In genomic region chr22:45341503-45341902, GRCh38 we compare ENCODE assay signal across 15 cellular contexts. TPM values are rescaled to one million over a fixed set of nuclear protein-coding genes. Genes with fewer than 3 reads are reported as not detected.
DNase-seq lines count a peak whose midpoint lies in the region; ATAC-seq lines count a peak whose summit lies in the region.
"Had no signal": no experiment of that assay in that cellular context is flagged by ENCODE, and none has a peak within 500 bp of the region (broad histone marks: within the 10 kb centered on the region; RNA-seq: fewer than 3 reads in every experiment).

No MANE protein-coding gene starts in this region.

- H3K4me3 Mint-ChIP-seq in naive thymus-derived CD4-positive, alpha-beta T cell: peak overlapping the region; percentile 53 to 75 (median 62)
- H3K4me3 Mint-ChIP-seq: neural crest cell had no signal

- H3K27me3 ChIP-seq in naive thymus-derived CD4-positive, alpha-beta T cell (ENCODE audit: control insufficient read depth in 2 of 2, insufficient read depth in 2 of 2, low read length in 2 of 2): no peaks in the 10 kb centered on the region

- peaks cover 5 to 66% (median 42%) of the 10 kb centered on the region in 7 donors for H3K4me1 Mint-ChIP-seq in naive thymus-derived CD4-positive, alpha-beta T cell

- H3K36me3 Mint-ChIP-seq in naive thymus-derived CD4-positive, alpha-beta T cell: peaks cover 7 to 34% (median 28%) of the 10 kb centered on the region in 5 donors

- POLR2A ChIA-PET in naive thymus-derived CD4-positive, alpha-beta T cell (lab: Charles Lee): interaction anchor here (0.5 to 2.3 kb wide), 12 partner anchors 10 to 92 kb away, joined by 3 to 13 read pairs (median 3); partner anchors contain the start of genes FAM118A and UPK3A

- H3K9me3 ChIP-seq in naive thymus-derived CD4-positive, alpha-beta T cell (ENCODE audit: control insufficient read depth in 2 of 3, low read length in 3 of 3): no peaks in the 10 kb centered on the region
- H3K9me3 ChIP-seq: SK-N-SH had no signal

- DNase-seq in Right ventricle myocardium inferior (ENCODE audit: missing footprints): no peak
- no peak for DNase-seq in cardiac septum (ENCODE audit: low spot score)
- peak; percentile 33 for DNase-seq in activated naive CD4-positive, alpha-beta T cell treated with Interleukin-2 at 50 U/mL for 16 hours
- DNase-seq in naive thymus-derived CD4-positive, alpha-beta T cell: peak in 8 of 9 donors; percentile 36 to 90 (median 84)
- no peak for DNase-seq in NCI-H187 (lab: John Stamatoyannopoulos, UW)
- no peak for DNase-seq in HuH-7 (ENCODE audit: low spot score)
- DNase-seq in NCI-H2171 (lab: John Stamatoyannopoulos, UW): no peak
- DNase-seq: cortex of kidney, NCI-H1092, SK-N-SH had no signal

- H3K9me3 Mint-ChIP-seq in naive thymus-derived CD4-positive, alpha-beta T cell: no peaks in the 10 kb centered on the region
- H3K9me3 Mint-ChIP-seq: neural crest cell had no signal

- ATAC-seq in Right ventricle myocardium inferior (peak; percentile 72), GM18867 (IDR thresholded peaks at IDR 0.05; ENCODE audit: unreplicated experiment) (no peak)
- ATAC-seq in naive thymus-derived CD4-positive, alpha-beta T cell: peak; percentile 90

- no peaks in the 10 kb centered on the region for H3K27me3 Mint-ChIP-seq in naive thymus-derived CD4-positive, alpha-beta T cell

- intact Hi-C loops in Right ventricle myocardium inferior (cut with DNase I) (no loop called here), cardiac septum (cut with DNase I) (no loop called here)
- intact Hi-C loops in naive thymus-derived CD4-positive, alpha-beta T cell (cut with micrococcal nuclease): loop anchor here (1.0 to 5.0 kb wide), 5 partner anchors 23 to 72 kb away; partner anchors contain the start of genes FAM118A (in 1 of the 2), RIBC2 (in 1 of the 2) and SMC1B (in 1 of the 2)

- H3K4me3 ChIP-seq in naive thymus-derived CD4-positive, alpha-beta T cell (ENCODE audit: low read length): no peak overlapping the region
- H3K4me3 ChIP-seq: smooth muscle cell had no signal

- H3K4me1 ChIP-seq in naive thymus-derived CD4-positive, alpha-beta T cell (ENCODE audit: control insufficient read depth in 2 of 2, insufficient read depth in 2 of 2, low read length in 2 of 2): peaks cover 0 to 24% of the 10 kb centered on the region in 2 donors

- CTCF ChIA-PET in naive thymus-derived CD4-positive, alpha-beta T cell (lab: Charles Lee): interaction anchor here (0.6 to 1.2 kb wide), 4 partner anchors 10 to 69 kb away, joined by 3 to 4 read pairs (median 3); no protein-coding TSS in a partner anchor

- H3K27ac ChIP-seq in naive thymus-derived CD4-positive, alpha-beta T cell (ENCODE audit: low read depth, low read length): peak overlapping the region; percentile 62
- H3K27ac ChIP-seq: HL-60 had no signal

- peaks cover 0 to 74% (median 7%) of the 10 kb centered on the region in 3 experiments for H3K36me3 ChIP-seq in naive thymus-derived CD4-positive, alpha-beta T cell (ENCODE audit: control insufficient read depth in 2 of 3, insufficient read depth in 3 of 3, low read length in 3 of 3)

- H3K27ac Mint-ChIP-seq in naive thymus-derived CD4-positive, alpha-beta T cell: peak overlapping the region; percentile 86 to 98 (median 93)

RNA-seq across cellular contexts. Expression of gene FAM118A, which starts 31.8 kb away (rescaled TPM):
- total RNA-seq in Right ventricle myocardium inferior (18.7 TPM), cardiac septum (15.6 TPM)
- total RNA-seq in naive thymus-derived CD4-positive, alpha-beta T cell: 100 to 1,000 TPM in 4 of 5 experiments, 10 to 100 TPM in 1; 61.3 to 216 (median 111) TPM
- polyA plus RNA-seq in naive thymus-derived CD4-positive, alpha-beta T cell: 10 to 100 TPM; 54.0 to 81.6 TPM

RNA-seq across cellular contexts. Expression of gene UPK3A, which starts 56.8 kb away (rescaled TPM):
- total RNA-seq in Right ventricle myocardium inferior: 0.54 TPM
- 0.40 TPM for total RNA-seq in cardiac septum
- under 1 TPM in 1 of 5 experiments, not detected in 4; 0.61 TPM for total RNA-seq in naive thymus-derived CD4-positive, alpha-beta T cell
- under 1 TPM in 1 of 2 donors, not detected in 1; 0.25 TPM for polyA plus RNA-seq in naive thymus-derived CD4-positive, alpha-beta T cell
- total RNA-seq: neural crest cell, smooth muscle cell had no signal
- polyA plus RNA-seq: AG04450, SK-N-SH, smooth muscle cell had no signal

Comparison
In these comparisons a context has a peak if more than half of its experiments do, and no peak if none do; other contexts are left out.
1. DNase-seq: peak in activated naive CD4-positive, alpha-beta T cell treated with Interleukin-2 at 50 U/mL for 16 hours (single experiment) and naive thymus-derived CD4-positive, alpha-beta T cell (8 of 9); none in Right ventricle myocardium inferior (single experiment), cardiac septum (single experiment), NCI-H187 (0 of 2), HuH-7 (single experiment) and NCI-H2171 (single experiment).
2. intact Hi-C loops: an anchor here in naive thymus-derived CD4-positive, alpha-beta T cell (1.0 to 5.0 kb wide); none called in Right ventricle myocardium inferior and cardiac septum.